ENCODE assay signal across 8 cellular contexts in the genomic region with DNA sequence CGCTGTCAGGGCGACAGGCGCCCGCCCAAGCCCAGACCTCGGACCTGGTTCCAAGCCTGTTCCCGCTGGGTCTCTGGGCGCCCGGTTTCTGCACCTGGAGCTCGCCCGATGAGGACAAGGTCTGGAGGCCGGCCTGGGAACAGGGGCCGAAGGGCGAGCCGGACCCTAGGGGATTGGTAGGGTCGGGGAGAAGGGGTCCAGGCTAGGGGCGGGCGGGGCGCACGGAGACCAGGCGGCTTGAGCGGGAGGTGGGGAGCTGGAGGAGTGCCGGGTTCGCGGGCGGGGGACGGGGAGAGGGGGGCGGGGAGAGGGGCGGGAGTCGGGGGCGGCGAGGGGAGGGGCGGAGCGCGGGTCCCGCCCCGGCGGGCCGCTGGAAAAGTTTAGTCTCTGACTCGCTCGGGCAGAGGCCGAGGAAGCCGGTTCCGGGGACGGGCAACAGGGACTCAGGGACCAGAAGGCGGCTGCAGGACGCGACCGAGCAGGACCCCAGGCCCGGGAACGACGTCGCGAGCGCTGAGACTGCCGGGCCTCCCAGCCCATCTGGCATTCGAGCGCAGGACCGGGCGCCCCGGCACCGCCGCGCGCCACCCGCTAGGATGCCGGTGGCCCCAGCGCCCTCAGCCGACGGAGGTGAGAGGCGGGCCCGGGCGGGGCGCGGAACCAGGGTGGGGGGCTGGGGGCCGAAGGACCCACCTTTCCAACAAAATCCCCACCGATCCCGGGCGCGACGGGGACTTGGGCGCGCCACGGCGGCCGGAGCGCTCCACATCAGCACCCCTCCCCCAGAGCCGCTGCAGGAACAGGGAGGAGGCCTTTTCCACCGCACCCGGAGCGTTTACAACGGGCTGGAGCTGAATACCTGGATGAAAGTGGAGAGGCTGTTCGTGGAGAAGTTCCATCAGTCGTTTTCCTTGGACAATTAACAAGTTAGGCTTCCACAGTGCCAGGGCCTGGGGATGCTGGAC. TPM values are rescaled to one million over a fixed set of nuclear protein-coding genes. Genes with fewer than 3 reads are reported as not detected.
A peak's percentile ranks its signal among the peaks of the same experiment; 100 is the strongest.
DNase-seq lines count a peak whose midpoint lies in the region; ATAC-seq and TF ChIP-seq lines count a peak whose summit lies in the region.

A gene (plus strand): TSS at position 403 of the 965 bp plus-strand sequence. CDS start 9,733 bp downstream, outside the sequence.

- H3K4me1 Mint-ChIP-seq in activated naive CD8-positive, alpha-beta T cell treated with anti-CD3 and anti-CD28 coated beads for 36 hours = peaks cover 28% of the 10 kb centered on the region

- DNase-seq in ACHN (peak; percentile 18), hepatic stellate cell (ENCODE audit: low spot score) (peak; percentile 54), retinal pigment epithelial cell (ENCODE audit: low read depth) (no peak)
- DNase-seq in activated naive CD8-positive, alpha-beta T cell treated with anti-CD3 and anti-CD28 coated beads for 36 hours = peak; percentile 61
- no peak for DNase-seq in activated effector memory CD4-positive, alpha-beta T cell treated with Interleukin-2 at 50 U/mL for 16 hours

- H3K27ac Mint-ChIP-seq in activated naive CD8-positive, alpha-beta T cell treated with anti-CD3 and anti-CD28 coated beads for 36 hours = no peak within 1 kb of the TSS

- peaks cover 47% of the 10 kb centered on the region for H3K27me3 Mint-ChIP-seq in activated naive CD8-positive, alpha-beta T cell treated with anti-CD3 and anti-CD28 coated beads for 36 hours

- in situ Hi-C loops in ACHN (cut with HindIII; ENCODE audit: low pct_ligation_motif_present, low pct_unique_long_range_greater_than_20kb, low sequenced_read_pairs) = no loop called here

- H3K4me3 Mint-ChIP-seq in activated naive CD8-positive, alpha-beta T cell treated with anti-CD3 and anti-CD28 coated beads for 36 hours = peak within 1 kb of the TSS; percentile 61

- H3K9me3 Mint-ChIP-seq in activated naive CD8-positive, alpha-beta T cell treated with anti-CD3 and anti-CD28 coated beads for 36 hours = peaks cover 1% of the 10 kb centered on the region

- no peak for ATAC-seq in HG02571 (IDR thresholded peaks at IDR 0.05; ENCODE audit: unreplicated experiment)
- no peak for ATAC-seq in HG02981 (IDR thresholded peaks at IDR 0.05; ENCODE audit: unreplicated experiment)

- TF ChIP-seq CTCF in retinal pigment epithelial cell (conservative IDR thresholded peaks at IDR 0.05; ENCODE audit: low read depth, low read length) = no peak

- H3K9me3 ChIP-seq in KOPT-K1 (ENCODE audit: insufficient read depth, low read length, poor library complexity, severe bottlenecking) = peaks cover 6% of the 10 kb centered on the region

- H3K27ac ChIP-seq in KOPT-K1 (ENCODE audit: low read depth, low read length, poor library complexity, severe bottlenecking) = peak within 1 kb of the TSS; percentile 87

- H3K36me3 ChIP-seq in KOPT-K1 (ENCODE audit: insufficient read depth, low read length) = peaks cover 25% of the 10 kb centered on the region

- H3K36me3 Mint-ChIP-seq in activated naive CD8-positive, alpha-beta T cell treated with anti-CD3 and anti-CD28 coated beads for 36 hours = no peaks in the 10 kb centered on the region

- H3K4me3 ChIP-seq in retinal pigment epithelial cell (ENCODE audit: low read length) = peak within 1 kb of the TSS; percentile 60

RNA-seq across cellular contexts. Expression of the gene that starts here (rescaled TPM):
- total RNA-seq in activated naive CD8-positive, alpha-beta T cell treated with anti-CD3 and anti-CD28 coated beads for 36 hours = under 1 TPM; 0.23 to 0.38 TPM

Comparison
In these comparisons a context has a peak if more than half of its experiments do, and no peak if none do; other contexts are left out.
1. Peak in DNase-seq in activated naive CD8-positive, alpha-beta T cell treated with anti-CD3 and anti-CD28 coated beads for 36 hours; RNA of the gene not detected or under 1 TPM.
2. DNase-seq: peak in ACHN (single experiment) and hepatic stellate cell (single experiment); none in retinal pigment epithelial cell (single experiment) and activated effector memory CD4-positive, alpha-beta T cell treated with Interleukin-2 at 50 U/mL for 16 hours (single experiment).